ENCODE assay signal across 25 cellular contexts in the genomic region with DNA sequence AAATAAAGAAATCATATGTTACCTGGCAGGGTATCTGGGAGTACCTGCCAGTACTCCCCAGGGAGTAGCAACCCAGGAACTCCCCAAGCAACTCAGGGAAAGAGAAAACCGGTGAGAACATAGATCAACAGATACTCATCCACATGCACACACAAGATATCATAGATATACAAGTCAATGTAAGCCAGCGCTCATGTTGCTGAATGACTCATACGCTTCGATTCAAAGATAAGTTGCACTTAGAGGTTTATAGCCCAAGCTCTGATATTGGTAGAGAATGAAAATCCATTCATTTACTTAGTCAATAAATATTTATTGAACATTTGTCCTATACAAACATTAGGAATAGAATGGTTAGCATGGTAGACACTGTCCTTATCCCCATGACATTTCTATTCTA.
"Had no signal": no experiment of that assay in that cellular context is flagged by ENCODE, and none has a peak within 500 bp of the region (broad histone marks: within the 10 kb centered on the region; RNA-seq: fewer than 3 reads in every experiment).

No MANE protein-coding gene starts in this region.

- ATAC-seq: effector memory CD8-positive, alpha-beta T cell; esophagus mucosa; gastrocnemius medialis; heart right ventricle; left cardiac atrium; left lung; left ventricle myocardium superior; lower lobe of right lung; mucosa of descending colon; naive thymus-derived CD8-positive, alpha-beta T cell had no signal

- H3K27me3 Mint-ChIP-seq: dendritic cell treated with granulocyte-macrophage colony-stimulating factor and Interleukin-4, amounts not matched to agents 40 ng/mL and 50 ng/mL, for 4 days; effector memory CD8-positive, alpha-beta T cell; naive B cell had no signal

- H3K4me1 ChIP-seq: esophagus squamous epithelium, gastrocnemius medialis, heart right ventricle, left lung, lower lobe of right lung had no signal

- H3K27me3 ChIP-seq: esophagus squamous epithelium, left lung had no signal

- H3K4me3 Mint-ChIP-seq: dendritic cell treated with granulocyte-macrophage colony-stimulating factor and Interleukin-4, amounts not matched to agents 40 ng/mL and 50 ng/mL, for 4 days; effector memory CD8-positive, alpha-beta T cell; endodermal cell; mesothelial cell of epicardium; naive B cell; naive thymus-derived CD8-positive, alpha-beta T cell had no signal

- H3K27ac Mint-ChIP-seq: dendritic cell treated with granulocyte-macrophage colony-stimulating factor and Interleukin-4, amounts not matched to agents 40 ng/mL and 50 ng/mL, for 4 days; effector memory CD8-positive, alpha-beta T cell; endodermal cell; mesothelial cell of epicardium; naive B cell; naive thymus-derived CD8-positive, alpha-beta T cell had no signal

- H3K4me3 ChIP-seq: esophagus squamous epithelium, gastrocnemius medialis, heart right ventricle, left lung, lower lobe of right lung, mucosa of descending colon had no signal

- DNase-seq: cortex of kidney; effector CD8-positive, alpha-beta T cell; effector memory CD8-positive, alpha-beta T cell; endodermal cell; erythroblast; esophagus squamous epithelium; foreskin fibroblast; foreskin melanocyte; gastrocnemius medialis; glutamatergic neuron; head of caudate nucleus; heart right ventricle; hippocampal formation; left cardiac atrium; left lung; left ventricle myocardium superior; lower lobe of right lung; mesenchymal stem cell; mucosa of descending colon; naive B cell; naive thymus-derived CD8-positive, alpha-beta T cell had no signal

- H3K4me1 Mint-ChIP-seq: mesothelial cell of epicardium; naive B cell; naive thymus-derived CD8-positive, alpha-beta T cell had no signal

- H3K9me3 ChIP-seq: esophagus squamous epithelium, gastrocnemius medialis, left lung, lower lobe of right lung, mucosa of descending colon had no signal

- H3K36me3 Mint-ChIP-seq: mesothelial cell of epicardium; naive B cell; naive thymus-derived CD8-positive, alpha-beta T cell had no signal

- H3K36me3 ChIP-seq: esophagus squamous epithelium, gastrocnemius medialis, heart right ventricle, left lung, lower lobe of right lung had no signal

- H3K9me3 Mint-ChIP-seq: dendritic cell treated with granulocyte-macrophage colony-stimulating factor and Interleukin-4, amounts not matched to agents 40 ng/mL and 50 ng/mL, for 4 days; effector memory CD8-positive, alpha-beta T cell; mesothelial cell of epicardium had no signal

- H3K27ac ChIP-seq: epithelial cell of prostate, esophagus squamous epithelium, gastrocnemius medialis, heart right ventricle, left lung, lower lobe of right lung had no signal
